ENCODE assay signal across 1 cellular context in genomic region chr19:3556978-3557460, GRCh38.
A peak's percentile ranks its signal among the peaks of the same experiment; 100 is the strongest.
TF ChIP-seq lines count a peak whose summit lies in the region.

No MANE protein-coding gene starts in this region.

TF ChIP-seq in H1, 55 proteins besides CTCF, POLR2A, EP300 and RAD21:
- no peak for TF ChIP-seq BACH1 (IDR thresholded peaks at IDR 0.05; ENCODE audit: low read length)
- 0 out of 2 replicates have a peak, but pooled peaks have one; percentile 12 for TF ChIP-seq SUZ12 (IDR thresholded peaks at IDR 0.05; ENCODE audit: low read length)
TF ChIP-seq in H1: peak in this region for 1.
